In the genomic region with DNA sequence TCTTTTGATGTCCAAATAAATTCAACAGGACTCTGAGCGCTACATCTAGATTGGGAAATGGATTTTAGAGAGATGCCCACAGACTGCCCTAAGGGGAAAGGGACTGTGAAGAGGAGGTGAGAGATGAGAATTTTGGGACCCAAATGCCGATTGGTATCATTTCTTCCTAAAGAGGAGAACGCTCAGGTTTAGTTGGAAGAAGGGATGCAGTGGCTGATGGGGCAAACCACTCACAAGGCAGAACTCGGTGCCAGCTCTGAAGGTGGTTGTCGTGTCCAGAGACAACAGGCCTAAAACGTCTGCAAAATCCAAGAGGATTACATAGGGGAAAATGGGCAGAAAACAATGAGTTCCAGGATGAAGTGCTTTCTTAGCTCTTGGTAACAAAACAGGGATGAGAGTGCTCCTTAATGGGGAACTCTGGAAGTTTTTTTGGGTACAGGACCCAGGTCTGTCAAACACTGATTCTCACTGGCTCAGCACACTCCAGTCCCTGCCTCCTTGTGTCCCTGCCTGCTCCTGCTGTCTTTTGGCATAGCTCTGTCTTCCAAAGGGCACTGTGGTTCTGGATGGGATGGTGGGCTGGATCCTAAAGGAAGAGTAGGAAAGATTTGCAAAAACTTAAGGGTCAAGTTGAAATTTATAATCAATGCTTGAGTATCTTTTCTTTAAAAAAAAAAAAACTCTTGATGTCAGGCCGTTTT, we compare ENCODE assay signal across 11 cellular contexts. TPM values are rescaled to one million over a fixed set of nuclear protein-coding genes. Genes with fewer than 3 reads are reported as not detected.
DNase-seq lines count a peak whose midpoint lies in the region; ATAC-seq and TF ChIP-seq lines count a peak whose summit lies in the region.
"Had no signal": no experiment of that assay in that cellular context is flagged by ENCODE, and none has a peak within 500 bp of the region (broad histone marks: within the 10 kb centered on the region; RNA-seq: fewer than 3 reads in every experiment).

No MANE protein-coding gene starts in this region.

- no peak overlapping the region for H4K8ac ChIP-seq in mesendoderm (ENCODE audit: low read depth, low read length)

- H3K9me3 Mint-ChIP-seq in activated naive CD4-positive, alpha-beta T cell treated with anti-CD3 and anti-CD28 coated beads, Interleukin-2, amount 10 ng/mL, durations not matched to agents 7 days and 5 days = no peaks in the 10 kb centered on the region
- no peaks in the 10 kb centered on the region for H3K9me3 Mint-ChIP-seq in activated naive CD8-positive, alpha-beta T cell treated with anti-CD3 and anti-CD28 coated beads, Interleukin-2, amount 50 U/mL, for 24 hours

- in situ Hi-C loops in gastrocnemius medialis (cut with MboI; ENCODE audit: low sequenced_read_pairs in 4 of 4) = no loop called here

- H3K36me3 Mint-ChIP-seq in activated naive CD4-positive, alpha-beta T cell treated with anti-CD3 and anti-CD28 coated beads, Interleukin-2, amount 10 ng/mL, durations not matched to agents 7 days and 5 days = peaks cover 76% of the 10 kb centered on the region
- peaks cover 50% of the 10 kb centered on the region for H3K36me3 Mint-ChIP-seq in activated naive CD8-positive, alpha-beta T cell treated with anti-CD3 and anti-CD28 coated beads, Interleukin-2, amount 50 U/mL, for 24 hours (ENCODE audit: low read depth)

- H3K56ac ChIP-seq in mesendoderm (ENCODE audit: low read length) = peak overlapping the region; percentile 28

- no peaks in the 10 kb centered on the region for H3K27me3 Mint-ChIP-seq in activated naive CD4-positive, alpha-beta T cell treated with anti-CD3 and anti-CD28 coated beads, Interleukin-2, amount 10 ng/mL, durations not matched to agents 7 days and 5 days
- H3K27me3 Mint-ChIP-seq in activated naive CD8-positive, alpha-beta T cell treated with anti-CD3 and anti-CD28 coated beads, Interleukin-2, amount 50 U/mL, for 24 hours = no peaks in the 10 kb centered on the region

- H3K27me3 ChIP-seq in mesendoderm (ENCODE audit: insufficient read depth, low read length, poor library complexity) (no peaks in the 10 kb centered on the region), thoracic aorta (replicated peaks; ENCODE audit: insufficient read depth) (no peaks in the 10 kb centered on the region), gastrocnemius medialis (no peaks in the 10 kb centered on the region)

- CTCF ChIA-PET in activated naive CD4-positive, alpha-beta T cell treated with anti-CD3 and anti-CD28 coated beads, Interleukin-2, amount 10 ng/mL, durations not matched to agents 7 days and 5 days (lab: Charles Lee) = interaction anchor here (0.7 to 1.9 kb wide), 2 partner anchors 31 to 34 kb away, joined by 3 to 10 read pairs; no protein-coding TSS in a partner anchor

- no peaks in the 10 kb centered on the region for H3K79me2 ChIP-seq in mesendoderm (ENCODE audit: control insufficient read depth, insufficient read depth, low read length)

- TF ChIP-seq POLR2A in gastrocnemius medialis (IDR thresholded peaks at IDR 0.05) = no peak

- H3K4me3 ChIP-seq in mesendoderm (ENCODE audit: low read length) (no peak overlapping the region), thoracic aorta (peak overlapping the region; percentile 20), gastrocnemius medialis (no peak overlapping the region)

- ATAC-seq in activated naive CD8-positive, alpha-beta T cell treated with anti-CD3 and anti-CD28 coated beads, Interleukin-2, amount 50 U/mL, for 24 hours = no peak
- ATAC-seq in thoracic aorta (ENCODE audit: insufficient number of reproducible peaks, low FRiP score, low read depth) (no peak), gastrocnemius medialis (no peak)

- H3K4me3 Mint-ChIP-seq in activated naive CD4-positive, alpha-beta T cell treated with anti-CD3 and anti-CD28 coated beads, Interleukin-2, amount 10 ng/mL, durations not matched to agents 7 days and 5 days = peak overlapping the region; percentile 17
- peak overlapping the region; percentile 12 for H3K4me3 Mint-ChIP-seq in activated naive CD8-positive, alpha-beta T cell treated with anti-CD3 and anti-CD28 coated beads, Interleukin-2, amount 50 U/mL, for 24 hours

- H3K9ac ChIP-seq in mesendoderm (ENCODE audit: low read length) = no peak overlapping the region

- H3K27ac Mint-ChIP-seq in activated naive CD4-positive, alpha-beta T cell treated with anti-CD3 and anti-CD28 coated beads, Interleukin-2, amount 10 ng/mL, durations not matched to agents 7 days and 5 days = peak overlapping the region; percentile 97
- H3K27ac Mint-ChIP-seq in activated naive CD8-positive, alpha-beta T cell treated with anti-CD3 and anti-CD28 coated beads, Interleukin-2, amount 50 U/mL, for 24 hours = peak overlapping the region; percentile 40

- no peak overlapping the region for H2BK15ac ChIP-seq in mesendoderm (replicated peaks; ENCODE audit: low read depth)

- no peak overlapping the region for H3K23ac ChIP-seq in mesendoderm (ENCODE audit: low read length)

- no peaks in the 10 kb centered on the region for H3K79me1 ChIP-seq in mesendoderm (ENCODE audit: low read length)

- no peak overlapping the region for H2AK5ac ChIP-seq in mesendoderm (ENCODE audit: low read length)

- H3K4me1 ChIP-seq in mesendoderm (ENCODE audit: control insufficient read depth, low read depth, low read length) (peaks cover 8% of the 10 kb centered on the region), thoracic aorta (ENCODE audit: control insufficient read depth in 1 of 2, low read depth in 2 of 2) (peaks cover 51 to 91% of the 10 kb centered on the region in 2 donors), gastrocnemius medialis (peaks cover 26 to 28% of the 10 kb centered on the region in 2 donors)

- TF ChIP-seq CTCF in thoracic aorta (IDR thresholded peaks at IDR 0.05) = no peak
- TF ChIP-seq CTCF in gastrocnemius medialis (IDR thresholded peaks at IDR 0.05 in 4 of 5, conservative IDR thresholded peaks at IDR 0.05 in 1 of 5) = no peak

- WGBS in mesendoderm (ENCODE audit: extremely low coverage, insufficient coverage, low lambda C conversion rate) = no CpG with 5 or more reads among the region's 7 CpGs

- no peak for DNase-seq in activated naive CD4-positive, alpha-beta T cell treated with anti-CD3 and anti-CD28 coated beads, Interleukin-2, amount 10 ng/mL, durations not matched to agents 7 days and 5 days
- no peak for DNase-seq in activated naive CD4-positive, alpha-beta T cell (lab: John Stamatoyannopoulos, UW)
- DNase-seq in activated naive CD8-positive, alpha-beta T cell treated with anti-CD3 and anti-CD28 coated beads, Interleukin-2, amount 50 U/mL, for 24 hours = no peak
- no peak for DNase-seq in mesendoderm
- DNase-seq in thoracic aorta (ENCODE audit: low spot score) = no peak
- no peak for DNase-seq in gastrocnemius medialis
- DNase-seq in NCI-H1694 (lab: John Stamatoyannopoulos, UW) = no peak
- DNase-seq in superior temporal gyrus (ENCODE audit: extremely low spot score) = no peak
- DNase-seq: kidney; NCI-H345; stimulated activated CD4-positive, alpha-beta T cell treated with anti-CD3 and anti-CD28 coated beads, Interleukin-4, amount 100 ng/mL, for 24 hours had no signal

- no peak overlapping the region for H3K4ac ChIP-seq in mesendoderm (ENCODE audit: low read depth, low read length)

- no peak overlapping the region for H2BK5ac ChIP-seq in mesendoderm (ENCODE audit: low read length)

- H3K36me3 ChIP-seq in mesendoderm (ENCODE audit: control insufficient read depth, insufficient read depth, low read length) = no peaks in the 10 kb centered on the region
- peaks cover 11% of the 10 kb centered on the region for H3K36me3 ChIP-seq in thoracic aorta
- peaks cover 0 to 14% of the 10 kb centered on the region in 2 donors for H3K36me3 ChIP-seq in gastrocnemius medialis

- H4K5ac ChIP-seq in mesendoderm (ENCODE audit: low read length) = no peak overlapping the region

- intact Hi-C loops in gastrocnemius medialis (cut with DNase I; ENCODE audit: low total_unique reads) = no loop called here

- peak overlapping the region; percentile 1 for H3K27ac ChIP-seq in mesendoderm (ENCODE audit: low read depth, low read length)
- peak overlapping the region; percentile 37 to 60 for H3K27ac ChIP-seq in thoracic aorta
- H3K27ac ChIP-seq in gastrocnemius medialis = peak overlapping the region in 2 of 4 donors; percentile 27 to 43

- H3K4me2 ChIP-seq in mesendoderm (ENCODE audit: low read length) = no peak overlapping the region

- H3K18ac ChIP-seq in mesendoderm (ENCODE audit: low read length) = peak overlapping the region; percentile 54

- no peak overlapping the region for H2BK120ac ChIP-seq in mesendoderm (ENCODE audit: low read depth, low read length)

- peaks cover 78% of the 10 kb centered on the region for H3K4me1 Mint-ChIP-seq in activated naive CD4-positive, alpha-beta T cell treated with anti-CD3 and anti-CD28 coated beads, Interleukin-2, amount 10 ng/mL, durations not matched to agents 7 days and 5 days
- peaks cover 63% of the 10 kb centered on the region for H3K4me1 Mint-ChIP-seq in activated naive CD8-positive, alpha-beta T cell treated with anti-CD3 and anti-CD28 coated beads, Interleukin-2, amount 50 U/mL, for 24 hours

- no peaks in the 10 kb centered on the region for H3K9me3 ChIP-seq in thoracic aorta
- H3K9me3 ChIP-seq in gastrocnemius medialis = no peaks in the 10 kb centered on the region

RNA-seq across cellular contexts. Expression of a gene that starts 29.0 kb away (rescaled TPM):
- 9.6 TPM for polyA plus RNA-seq in mesendoderm (2013, experiment 1 of 2)
- 9.5 TPM for polyA plus RNA-seq in mesendoderm (2013, experiment 2 of 2)
- total RNA-seq in thoracic aorta (100 to 1,000 TPM; 122 to 181 TPM), gastrocnemius medialis (10 to 100 TPM; 19.8 to 49.4 (median 35.6) TPM)
